Comparison of ENCODE assay signal across 1 cellular context in genomic region chr13:100544866-100545683, GRCh38.
A peak's percentile ranks its signal among the peaks of the same experiment; 100 is the strongest.
TF ChIP-seq lines count a peak whose summit lies in the region.

No MANE protein-coding gene starts in this region.

TF ChIP-seq in HepG2, 621 proteins besides CTCF, POLR2A, EP300 and RAD21 (continued from another document):
- TF ChIP-seq DMTF1 (CRISPR knock-in tag; IDR thresholded peaks at IDR 0.05) (no peak), ZNF616 (CRISPR knock-in tag; IDR thresholded peaks at IDR 0.05; ENCODE audit: low read depth) (no peak), ZBTB34 (CRISPR knock-in tag; IDR thresholded peaks at IDR 0.05) (no peak), ZBTB33 (CRISPR knock-in tag; IDR thresholded peaks at IDR 0.05) (peak; percentile 89)
